In genomic region chrX:101774340-101774739, GRCh38 we compare ENCODE assay signal across 12 cellular contexts.
DNase-seq lines count a peak whose midpoint lies in the region; ATAC-seq and TF ChIP-seq lines count a peak whose summit lies in the region.
"Had no signal": no experiment of that assay in that cellular context is flagged by ENCODE, and none has a peak within 500 bp of the region (broad histone marks: within the 10 kb centered on the region; RNA-seq: fewer than 3 reads in every experiment).

No MANE protein-coding gene starts in this region.

- no peak overlapping the region for H3K4me3 ChIP-seq in psoas muscle

- H3K4me1 ChIP-seq in psoas muscle, result no peaks in the 10 kb centered on the region

- H3K27me3 ChIP-seq in psoas muscle (ENCODE audit: insufficient read depth in 3 of 3, low read length in 2 of 3), result peaks cover 0 to 4% (median 0%) of the 10 kb centered on the region in 3 donors

- ATAC-seq in GM18508 (IDR thresholded peaks at IDR 0.05; ENCODE audit: insufficient read depth, unreplicated experiment), result peak; percentile 98
- ATAC-seq in GM19455 (IDR thresholded peaks at IDR 0.05; ENCODE audit: unreplicated experiment), result peak; percentile 100
- ATAC-seq in HG02840 (IDR thresholded peaks at IDR 0.05; ENCODE audit: low FRiP score, unreplicated experiment), result peak; percentile 65
- peak; percentile 100 for ATAC-seq in HG03439 (IDR thresholded peaks at IDR 0.05; ENCODE audit: unreplicated experiment)
- ATAC-seq in psoas muscle, result no peak

- no peaks in the 10 kb centered on the region for H3K36me3 ChIP-seq in psoas muscle (ENCODE audit: insufficient read depth in 1 of 2, low read depth in 1 of 2)

- no peaks in the 10 kb centered on the region for H3K9me3 ChIP-seq in psoas muscle

- DNase-seq in psoas muscle (no peak), SKM-1 (lab: John Stamatoyannopoulos, UW; ENCODE audit: unreplicated experiment) (no peak), HT-29 (ENCODE audit: low spot score) (no peak), activated gamma-delta T cell treated with Interleukin-2 at 50 U/mL for 16 hours (no peak)
- DNase-seq: dermis blood vessel endothelial cell, naive B cell, NCI-H2081 treated with DMSO at 0.1 percent for 48 hours, T-helper 9 cell had no signal

- 65 to 90% (median 67%) methylated on average over 1 of the region's 1 CpG for WGBS in psoas muscle, 3 donors

- no peak for TF ChIP-seq CTCF in psoas muscle (IDR thresholded peaks at IDR 0.05)

- intact Hi-C loops in psoas muscle (cut with DNase I), result no loop called here

- H3K27ac ChIP-seq in psoas muscle, result no peak overlapping the region

Comparison
In these comparisons a context has a peak if more than half of its experiments do, and no peak if none do; other contexts are left out.
1. ATAC-seq: peak in GM18508 (single experiment), GM19455 (single experiment), HG02840 (single experiment) and HG03439 (single experiment); none in psoas muscle (0 of 4).